ENCODE assay signal across 6 cellular contexts in the genomic region with DNA sequence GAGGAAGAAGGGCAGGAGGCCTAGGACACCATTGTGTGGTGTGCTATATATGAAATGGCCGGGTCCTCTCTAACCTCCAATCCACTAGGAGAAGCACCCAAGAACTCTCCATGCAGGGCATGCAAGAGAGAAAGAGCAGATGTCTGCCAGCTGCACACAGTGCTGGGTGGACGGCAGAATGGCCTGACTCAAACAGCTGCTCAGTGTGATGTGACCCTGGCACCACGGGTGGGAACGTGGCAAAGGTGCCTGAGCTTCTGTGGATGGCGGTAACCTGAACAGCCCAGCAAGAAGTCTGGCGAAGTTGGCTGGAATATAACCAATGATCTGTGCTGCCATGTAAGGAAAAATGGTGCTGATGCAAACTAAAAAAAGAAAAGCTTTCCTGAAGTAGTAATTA. TPM values are rescaled to one million over a fixed set of nuclear protein-coding genes. Genes with fewer than 3 reads are reported as not detected.
DNase-seq lines count a peak whose midpoint lies in the region; ATAC-seq, FAIRE-seq and TF ChIP-seq lines count a peak whose summit lies in the region.
"Not testable (repeated sequence)": the region's sequence is repeated elsewhere in the genome, so short reads cannot be mapped to it uniquely, and the experiment has no call there.

No MANE protein-coding gene starts in this region.

- POLR2A ChIA-PET in A549 (lab: Yijun Ruan, JAX), result not testable (repeated sequence)

- not testable (repeated sequence) for H3K4me1 Mint-ChIP-seq in activated T-cell treated with anti-CD3 and anti-CD28 coated beads, Interleukin-2, amount 50 U/mL, for 24 hours (ENCODE audit: low read depth); stimulated activated memory B cell treated with anti-CD40 and anti-IgM and Interleukin-4, amounts not matched to agents 10 μg/mL and 1 μg/mL and 100 μg/mL, for 72 hours

- TF ChIP-seq RAD21 in A549 (conservative IDR thresholded peaks at IDR 0.05 in 1 of 2, IDR thresholded peaks at IDR 0.05 in 1 of 2), result not testable (repeated sequence)

- H3K4me2 ChIP-seq in A549, result not testable (repeated sequence)

- not testable (repeated sequence) for H3K4me3 ChIP-seq in A549, upper lobe of right lung

- not testable (repeated sequence) for H3K36me3 Mint-ChIP-seq in activated T-cell treated with anti-CD3 and anti-CD28 coated beads, Interleukin-2, amount 50 U/mL, for 24 hours (ENCODE audit: low read depth); stimulated activated memory B cell treated with anti-CD40 and anti-IgM and Interleukin-4, amounts not matched to agents 10 μg/mL and 1 μg/mL and 100 μg/mL, for 72 hours

- not testable (repeated sequence) for H3K4me3 Mint-ChIP-seq in activated T-cell treated with anti-CD3 and anti-CD28 coated beads, Interleukin-2, amount 50 U/mL, for 24 hours; stimulated activated memory B cell treated with anti-CD40 and anti-IgM and Interleukin-4, amounts not matched to agents 10 μg/mL and 1 μg/mL and 100 μg/mL, for 72 hours

- TF ChIP-seq EP300 in A549 (IDR thresholded peaks at IDR 0.05), result not testable (repeated sequence)

- not testable (repeated sequence) for H3K27me3 Mint-ChIP-seq in activated T-cell treated with anti-CD3 and anti-CD28 coated beads, Interleukin-2, amount 50 U/mL, for 24 hours; stimulated activated memory B cell treated with anti-CD40 and anti-IgM and Interleukin-4, amounts not matched to agents 10 μg/mL and 1 μg/mL and 100 μg/mL, for 72 hours

- TF ChIP-seq CTCF in A549 (IDR thresholded peaks at IDR 0.05); omental fat pad (IDR thresholded peaks at IDR 0.05); upper lobe of right lung (IDR thresholded peaks at IDR 0.05): not testable (repeated sequence)

- peak; percentile 24 to 38; a peak in 3 of 6 replicates for ATAC-seq in A549
- ATAC-seq in esophagus mucosa, result peak; percentile 26
- ATAC-seq in omental fat pad (ENCODE audit: low FRiP score), result peak; percentile 28
- peak; percentile 34 for ATAC-seq in stimulated activated memory B cell treated with anti-CD40 and anti-IgM and Interleukin-4, amounts not matched to agents 10 μg/mL and 1 μg/mL and 100 μg/mL, for 72 hours
- peak; percentile 27 for ATAC-seq in upper lobe of right lung

- WGBS in A549 (ENCODE audit: missing lambda C conversion rate), result 59% methylated on average over 5 of the region's 6 CpGs

- H3K9me3 Mint-ChIP-seq in activated T-cell treated with anti-CD3 and anti-CD28 coated beads, Interleukin-2, amount 50 U/mL, for 24 hours; stimulated activated memory B cell treated with anti-CD40 and anti-IgM and Interleukin-4, amounts not matched to agents 10 μg/mL and 1 μg/mL and 100 μg/mL, for 72 hours: not testable (repeated sequence)

- CTCF ChIA-PET in A549 (lab: Yijun Ruan, JAX), result not testable (repeated sequence)

- not testable (repeated sequence) for DNase-seq in A549 (ENCODE audit: low read depth in 1 of 2, low spot score in 1 of 2); omental fat pad (ENCODE audit: low spot score); upper lobe of right lung
- peak; percentile 19 for DNase-seq in activated T-cell treated with anti-CD3 and anti-CD28 coated beads, Interleukin-2, amount 50 U/mL, for 24 hours

- not testable (repeated sequence) for H3K27ac Mint-ChIP-seq in activated T-cell treated with anti-CD3 and anti-CD28 coated beads, Interleukin-2, amount 50 U/mL, for 24 hours; stimulated activated memory B cell treated with anti-CD40 and anti-IgM and Interleukin-4, amounts not matched to agents 10 μg/mL and 1 μg/mL and 100 μg/mL, for 72 hours

- intact Hi-C loops in upper lobe of right lung (cut with DNase I), result not testable (repeated sequence)

- H3K36me3 ChIP-seq in upper lobe of right lung, result not testable (repeated sequence)

- not testable (repeated sequence) for H3K27me3 ChIP-seq in upper lobe of right lung

- H3K9me3 ChIP-seq in A549, upper lobe of right lung: not testable (repeated sequence)

- not testable (repeated sequence) for FAIRE-seq in A549 (lab: Jason Lieb, UNC)

- not testable (repeated sequence) for H3K27ac ChIP-seq in A549, upper lobe of right lung

- not testable (repeated sequence) for H3K4me1 ChIP-seq in A549, upper lobe of right lung

- TF ChIP-seq POLR2A in A549 (IDR thresholded peaks at IDR 0.05; ENCODE audit: low read length), result not testable (repeated sequence)

RNA-seq across cellular contexts. Expression of gene THOC3, which starts 46.2 kb away (rescaled TPM):
- polyA plus RNA-seq in A549 (2011; rRNA removed), result 76.8 and 153 TPM in 2 replicates
- 95.5 and 105 TPM in 2 replicates for polyA plus RNA-seq in A549 (2012; cell fraction: cytosol; rRNA removed)
- 45.3 and 48.6 TPM in 2 replicates for polyA plus RNA-seq in A549 (2012; cell fraction: nucleus; rRNA removed)
- polyA plus RNA-seq in A549 (2017; fragmentation: RNase III; extraction: RNeasy Plus Mini Kit Qiagen cat#74134 plus additional on column Dnase treatment), result 53.7 to 59.1 TPM (median 56.8 TPM) in 3 replicates
- polyA minus RNA-seq in A549 (2011; rRNA and poly(A)+ RNA removed), result 52.1 and 61.8 TPM in 2 replicates
- total RNA-seq in esophagus mucosa, result 155 TPM
- 10 to 100 TPM; 18.9 to 29.8 (median 23.2) TPM for total RNA-seq in omental fat pad
- total RNA-seq in upper lobe of right lung, result 22.8 TPM
